ENCODE assay signal across 26 cellular contexts in the genomic region with DNA sequence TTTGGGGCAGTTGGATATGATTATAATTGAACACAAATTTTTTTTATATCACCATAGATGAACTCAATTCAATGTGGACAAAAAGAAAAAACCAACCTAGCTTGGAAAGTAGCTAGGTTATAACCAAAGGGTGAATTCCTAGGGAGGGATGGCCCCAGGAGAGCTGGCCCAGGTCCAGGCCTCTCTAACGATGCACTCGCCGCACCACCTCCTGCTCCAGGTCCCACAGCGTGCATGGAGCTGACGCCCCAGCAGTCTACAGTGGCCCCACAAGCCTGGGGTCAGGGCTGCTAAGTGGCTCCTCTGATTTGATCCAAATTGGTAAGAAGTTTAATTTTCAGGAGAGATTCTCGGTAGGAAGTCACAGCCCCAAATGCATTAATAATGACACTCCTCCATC. TPM values are rescaled to one million over a fixed set of nuclear protein-coding genes. Genes with fewer than 3 reads are reported as not detected.
"Had no signal": no experiment of that assay in that cellular context is flagged by ENCODE, and none has a peak within 500 bp of the region (broad histone marks: within the 10 kb centered on the region; RNA-seq: fewer than 3 reads in every experiment).

No MANE protein-coding gene starts in this region.

- H3K4me1 ChIP-seq: colonic mucosa, gastrocnemius medialis, psoas muscle, right lobe of liver had no signal

- H3K36me3 Mint-ChIP-seq: naive thymus-derived CD8-positive, alpha-beta T cell; stimulated activated naive B cell treated with anti-CD40 and anti-IgM and Interleukin-4, amounts not matched to agents 10 μg/mL and 1 μg/mL and 100 μg/mL, for 72 hours had no signal

- H3K4me3 Mint-ChIP-seq: dendritic cell treated with granulocyte-macrophage colony-stimulating factor and Interleukin-4, amounts not matched to agents 40 ng/mL and 50 ng/mL, for 4 days; endodermal cell; naive thymus-derived CD8-positive, alpha-beta T cell; nephron progenitor cell; stimulated activated naive B cell treated with anti-CD40 and anti-IgM and Interleukin-4, amounts not matched to agents 10 μg/mL and 1 μg/mL and 100 μg/mL, for 72 hours; stimulated activated naive CD8-positive, alpha-beta T cell treated with anti-CD3 and anti-CD28 coated beads, Interleukin-15, Interleukin-2, amounts not matched to agents 100 ng/mL and 50 ng/mL, for 24 hours had no signal

- H3K36me3 ChIP-seq: colonic mucosa, gastrocnemius medialis, heart left ventricle, left lung, ovary, right lobe of liver, thoracic aorta, transverse colon, vagina had no signal

- H3K27me3 Mint-ChIP-seq: dendritic cell treated with granulocyte-macrophage colony-stimulating factor and Interleukin-4, amounts not matched to agents 40 ng/mL and 50 ng/mL, for 4 days; stimulated activated naive B cell treated with anti-CD40 and anti-IgM and Interleukin-4, amounts not matched to agents 10 μg/mL and 1 μg/mL and 100 μg/mL, for 72 hours; stimulated activated naive CD8-positive, alpha-beta T cell treated with anti-CD3 and anti-CD28 coated beads, Interleukin-15, Interleukin-2, amounts not matched to agents 100 ng/mL and 50 ng/mL, for 24 hours had no signal

- H3K27ac ChIP-seq: colonic mucosa, epithelial cell of prostate, gastrocnemius medialis, heart left ventricle, left lung, ovary, psoas muscle, right lobe of liver, thoracic aorta, transverse colon, vagina had no signal

- H3K9me3 ChIP-seq: colonic mucosa, gastrocnemius medialis, heart left ventricle, left lung, ovary, psoas muscle, right lobe of liver, thoracic aorta, transverse colon, vagina had no signal

- H3K27me3 ChIP-seq: colonic mucosa, gastrocnemius medialis, heart left ventricle, left lung, ovary, right lobe of liver, transverse colon, vagina had no signal

- H3K27ac Mint-ChIP-seq: dendritic cell treated with granulocyte-macrophage colony-stimulating factor and Interleukin-4, amounts not matched to agents 40 ng/mL and 50 ng/mL, for 4 days; endodermal cell; naive thymus-derived CD8-positive, alpha-beta T cell; nephron progenitor cell; stimulated activated naive B cell treated with anti-CD40 and anti-IgM and Interleukin-4, amounts not matched to agents 10 μg/mL and 1 μg/mL and 100 μg/mL, for 72 hours; stimulated activated naive CD8-positive, alpha-beta T cell treated with anti-CD3 and anti-CD28 coated beads, Interleukin-15, Interleukin-2, amounts not matched to agents 100 ng/mL and 50 ng/mL, for 24 hours had no signal

- DNase-seq: colonic mucosa; effector CD8-positive, alpha-beta T cell; endodermal cell; foreskin fibroblast; gastrocnemius medialis; heart left ventricle; hippocampal formation; left cardiac atrium; mesenchymal stem cell; naive thymus-derived CD8-positive, alpha-beta T cell; nephron progenitor cell; occipital lobe; ovary; psoas muscle; right lobe of liver; stimulated activated CD4-positive, alpha-beta T cell treated with anti-CD3 and anti-CD28 coated beads, Interleukin-15, amount 100 ng/mL, for 24 hours; stimulated activated CD4-positive, alpha-beta T cell treated with anti-CD3 and anti-CD28 coated beads, Interleukin-2, amount 100 ng/mL, for 48 hours; stimulated activated naive B cell treated with anti-CD40 and anti-IgM and Interleukin-4, amounts not matched to agents 10 μg/mL and 1 μg/mL and 100 μg/mL, for 72 hours; transverse colon had no signal

- H3K9me3 Mint-ChIP-seq: dendritic cell treated with granulocyte-macrophage colony-stimulating factor and Interleukin-4, amounts not matched to agents 40 ng/mL and 50 ng/mL, for 4 days; endodermal cell; naive thymus-derived CD8-positive, alpha-beta T cell; nephron progenitor cell; stimulated activated naive B cell treated with anti-CD40 and anti-IgM and Interleukin-4, amounts not matched to agents 10 μg/mL and 1 μg/mL and 100 μg/mL, for 72 hours; stimulated activated naive CD8-positive, alpha-beta T cell treated with anti-CD3 and anti-CD28 coated beads, Interleukin-15, Interleukin-2, amounts not matched to agents 100 ng/mL and 50 ng/mL, for 24 hours had no signal

- ATAC-seq: esophagus mucosa; gastrocnemius medialis; heart left ventricle; left cardiac atrium; left lung; naive thymus-derived CD8-positive, alpha-beta T cell; psoas muscle; right lobe of liver; stimulated activated naive B cell treated with anti-CD40 and anti-IgM and Interleukin-4, amounts not matched to agents 10 μg/mL and 1 μg/mL and 100 μg/mL, for 72 hours had no signal

- H3K4me3 ChIP-seq: colonic mucosa, gastrocnemius medialis, heart left ventricle, left lung, ovary, psoas muscle, right lobe of liver, thoracic aorta, transverse colon, vagina had no signal

- H3K4me1 Mint-ChIP-seq: endodermal cell; stimulated activated naive B cell treated with anti-CD40 and anti-IgM and Interleukin-4, amounts not matched to agents 10 μg/mL and 1 μg/mL and 100 μg/mL, for 72 hours had no signal

RNA-seq across cellular contexts. Expression of a gene that starts 48.8 kb away (rescaled TPM):
- total RNA-seq: naive thymus-derived CD8-positive, alpha-beta T cell had no signal
